In the genomic region with DNA sequence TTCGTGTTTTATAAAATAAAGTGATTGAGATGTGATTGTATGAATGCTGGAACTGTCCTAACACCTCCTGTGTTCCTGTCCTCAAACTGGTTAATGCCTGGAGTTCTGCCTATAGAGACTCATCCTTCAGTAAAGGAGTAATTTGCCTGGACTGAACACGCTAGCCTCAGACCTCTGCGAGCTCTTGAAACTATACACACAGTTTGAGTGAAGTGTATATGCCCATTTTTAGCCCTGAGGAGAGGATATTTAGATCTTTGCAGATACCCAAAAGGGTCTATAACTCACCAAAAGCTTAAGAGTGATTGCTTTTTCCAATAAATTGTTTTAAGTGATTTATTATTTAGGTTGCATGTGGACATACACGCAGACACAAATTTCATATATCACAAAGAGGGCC, we compare ENCODE assay signal across 25 cellular contexts.
"Had no signal": no experiment of that assay in that cellular context is flagged by ENCODE, and none has a peak within 500 bp of the region (broad histone marks: within the 10 kb centered on the region; RNA-seq: fewer than 3 reads in every experiment).

No MANE protein-coding gene starts in this region.

- H3K36me3 ChIP-seq: esophagus squamous epithelium, heart right ventricle, lower lobe of right lung, neutrophil, right lobe of liver, thoracic aorta, tibial nerve, upper lobe of left lung, uterus had no signal

- H3K79me2 ChIP-seq: parathyroid adenoma had no signal

- H3K9ac ChIP-seq: parathyroid adenoma had no signal

- FAIRE-seq: endometrium, islet of Langerhans, small intestine had no signal

- DNase-seq: cortex of kidney; effector memory CD8-positive, alpha-beta T cell; erythroblast; esophagus squamous epithelium; foreskin melanocyte; glutamatergic neuron; heart right ventricle; hippocampal formation; left colon; left ventricle myocardium superior; lower lobe of right lung; natural killer cell; right lobe of liver; small intestine; stimulated activated CD4-positive, alpha-beta T cell treated with anti-CD3 and anti-CD28 coated beads, Interleukin-15, amount 100 ng/mL, for 24 hours; stimulated activated CD4-positive, alpha-beta T cell treated with anti-CD3 and anti-CD28 coated beads, Interleukin-2, amount 100 ng/mL, for 48 hours; stimulated activated naive B cell treated with anti-CD40 and anti-IgM and Interleukin-4, amounts not matched to agents 10 μg/mL and 1 μg/mL and 100 μg/mL, for 72 hours; upper lobe of left lung; uterus had no signal

- H3K4me3 ChIP-seq: esophagus squamous epithelium, heart right ventricle, lower lobe of right lung, right lobe of liver, thoracic aorta, tibial nerve, upper lobe of left lung, uterus had no signal

- H3K27ac ChIP-seq: esophagus squamous epithelium, heart right ventricle, lower lobe of right lung, neutrophil, parathyroid adenoma, right lobe of liver, thoracic aorta, tibial nerve, upper lobe of left lung, uterus had no signal

- H3K4me1 ChIP-seq: parathyroid adenoma, uterus had no signal

- H3K9me3 ChIP-seq: esophagus squamous epithelium, lower lobe of right lung, neutrophil, right lobe of liver, thoracic aorta, tibial nerve, upper lobe of left lung, uterus had no signal

- H3K27me3 ChIP-seq: heart right ventricle, neutrophil, right lobe of liver, tibial nerve, upper lobe of left lung, uterus had no signal

- H2AFZ ChIP-seq: parathyroid adenoma had no signal
